Comparison of ENCODE assay signal across 15 cellular contexts in the genomic region with DNA sequence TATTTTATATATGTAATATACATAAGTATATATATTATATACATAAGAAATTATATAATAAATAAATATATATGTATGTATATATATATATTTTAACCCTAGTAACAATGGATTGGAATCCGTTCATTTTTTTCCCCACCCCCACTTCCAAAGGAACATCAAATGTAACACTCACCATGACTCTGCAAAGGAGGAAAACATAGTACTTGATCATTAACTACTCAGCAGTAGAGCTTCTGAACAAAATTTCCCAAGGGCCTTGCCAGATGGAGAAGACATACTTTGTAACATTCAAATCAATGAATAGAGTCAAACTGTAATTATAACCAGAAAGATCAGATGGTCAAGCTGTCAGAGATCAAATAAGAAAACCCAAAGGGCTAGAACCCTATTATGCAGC.
A peak's percentile ranks its signal among the peaks of the same experiment; 100 is the strongest.
DNase-seq lines count a peak whose midpoint lies in the region; ATAC-seq lines count a peak whose summit lies in the region.
"Had no signal": no experiment of that assay in that cellular context is flagged by ENCODE, and none has a peak within 500 bp of the region (broad histone marks: within the 10 kb centered on the region; RNA-seq: fewer than 3 reads in every experiment).

No MANE protein-coding gene starts in this region.

- DNase-seq in NCI-H82 (lab: John Stamatoyannopoulos, UW) (peak; percentile 39), NCI-H82 treated with DMSO at 0.1 percent for 48 hours (lab: John Stamatoyannopoulos, UW; ENCODE audit: unreplicated experiment) (no peak), NCI-H446 treated with DMSO at 0.1 percent for 48 hours (lab: John Stamatoyannopoulos, UW) (peak; percentile 50), cerebellar cortex (ENCODE audit: low spot score) (peak; percentile 6), Ammon's horn (ENCODE audit: low spot score) (no peak), ACHN (no peak)
- no peak for DNase-seq in activated CD4-positive, alpha-beta T cell treated with anti-CD3 and anti-CD28 coated beads, Interleukin-2, amount 50 U/mL, for 4 hours
- DNase-seq: C1 segment of cervical spinal cord, HFFc6, Karpas-422, MG63, NCI-H1092, PC-9, SJCRH30 had no signal

- in situ Hi-C loops in ACHN (cut with HindIII; ENCODE audit: low pct_ligation_motif_present, low pct_unique_long_range_greater_than_20kb, low sequenced_read_pairs), result no loop called here

- no peak for ATAC-seq in GM18498 (IDR thresholded peaks at IDR 0.05; ENCODE audit: unreplicated experiment)

Comparison
In these comparisons a context has a peak if more than half of its experiments do, and no peak if none do; other contexts are left out.
1. DNase-seq: peak in NCI-H82 (single experiment), NCI-H446 treated with DMSO at 0.1 percent for 48 hours (single experiment) and cerebellar cortex (single experiment); none in NCI-H82 treated with DMSO at 0.1 percent for 48 hours (single experiment), Ammon's horn (single experiment), ACHN (single experiment) and activated CD4-positive, alpha-beta T cell treated with anti-CD3 and anti-CD28 coated beads, Interleukin-2, amount 50 U/mL, for 4 hours (0 of 2).